11 cellular contexts compared by ENCODE assay signal in the genomic region with DNA sequence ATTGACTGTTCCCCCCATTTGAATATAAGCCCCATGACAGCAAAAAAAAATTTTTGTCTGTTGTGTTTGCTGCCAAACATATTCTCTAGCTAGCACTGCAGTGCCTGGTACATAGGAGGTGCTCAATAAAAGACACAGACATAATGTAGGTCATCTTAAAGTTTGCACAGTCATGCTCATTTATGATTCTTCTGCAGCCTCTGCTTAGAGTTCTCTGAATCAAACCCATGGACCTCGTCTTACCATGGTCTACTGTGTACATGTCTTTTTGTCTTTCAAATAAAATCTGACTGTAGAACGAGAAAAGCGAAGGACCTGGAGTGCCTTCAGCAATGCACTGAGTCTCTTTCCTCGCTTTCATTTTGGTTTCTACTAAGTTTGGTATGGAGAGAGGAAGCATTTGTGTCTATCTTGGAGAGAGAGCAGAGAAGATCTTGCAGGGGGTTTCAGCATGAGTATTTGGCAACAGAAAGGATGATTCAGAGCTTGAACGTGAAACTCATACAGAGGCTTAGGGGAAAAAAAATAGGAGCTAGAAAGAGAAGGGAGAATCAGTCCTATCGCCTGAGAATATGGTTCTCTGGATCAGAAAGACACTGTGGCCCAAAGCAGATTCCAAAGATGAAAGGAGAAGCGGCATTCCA. TPM values are rescaled to one million over a fixed set of nuclear protein-coding genes. Genes with fewer than 3 reads are reported as not detected.
A peak's percentile ranks its signal among the peaks of the same experiment; 100 is the strongest.
DNase-seq lines count a peak whose midpoint lies in the region; ATAC-seq, FAIRE-seq and TF ChIP-seq lines count a peak whose summit lies in the region.
"Had no signal": no experiment of that assay in that cellular context is flagged by ENCODE, and none has a peak within 500 bp of the region (broad histone marks: within the 10 kb centered on the region; RNA-seq: fewer than 3 reads in every experiment).

No MANE protein-coding gene starts in this region.

- H3K27me3 ChIP-seq in dorsolateral prefrontal cortex, result no peaks in the 10 kb centered on the region
- no peaks in the 10 kb centered on the region for H3K27me3 ChIP-seq in prostate gland (replicated peaks; ENCODE audit: insufficient read depth)
- H3K27me3 ChIP-seq in CD4-positive, alpha-beta T cell (ENCODE audit: control insufficient read depth, insufficient read depth, low read length), result no peaks in the 10 kb centered on the region
- H3K27me3 ChIP-seq: gastrocnemius medialis had no signal

- H3K4me3 Mint-ChIP-seq in CD4-positive, alpha-beta T cell, result no peak overlapping the region
- no peak overlapping the region for H3K4me3 Mint-ChIP-seq in activated CD8-positive, alpha-beta T cell treated with anti-CD3 and anti-CD28 coated beads, Interleukin-2, amount 10 ng/mL, durations not matched to agents 7 days and 5 days
- H3K4me3 Mint-ChIP-seq: naive thymus-derived CD8-positive, alpha-beta T cell had no signal

- peak overlapping the region in 28 of 59 donors; percentile 6 to 51 (median 28) for H3K4me3 ChIP-seq in dorsolateral prefrontal cortex
- no peak overlapping the region for H3K4me3 ChIP-seq in prostate gland
- H3K4me3 ChIP-seq in lower leg skin (ENCODE audit: low read depth, poor library complexity, severe bottlenecking), result no peak overlapping the region

- H3K36me3 Mint-ChIP-seq in CD4-positive, alpha-beta T cell (ENCODE audit: low read depth), result no peaks in the 10 kb centered on the region
- no peaks in the 10 kb centered on the region for H3K36me3 Mint-ChIP-seq in activated CD8-positive, alpha-beta T cell treated with anti-CD3 and anti-CD28 coated beads, Interleukin-2, amount 10 ng/mL, durations not matched to agents 7 days and 5 days (ENCODE audit: low read depth)
- H3K36me3 Mint-ChIP-seq: naive thymus-derived CD8-positive, alpha-beta T cell had no signal

- H3K4me1 ChIP-seq in prostate gland (replicated peaks), result peaks cover 3% of the 10 kb centered on the region

- TF ChIP-seq CTCF in dorsolateral prefrontal cortex (IDR thresholded peaks at IDR 0.05 in 54 of 56, conservative IDR thresholded peaks at IDR 0.05 in 2 of 56; ENCODE audit: low read depth in 1 of 56, partially characterized antibody in 56 of 56), result no peak
- no peak for TF ChIP-seq CTCF in prostate gland (IDR thresholded peaks at IDR 0.05)
- no peak for TF ChIP-seq CTCF in CD4-positive, alpha-beta T cell (IDR thresholded peaks at IDR 0.05)
- no peak for TF ChIP-seq CTCF in lower leg skin (IDR thresholded peaks at IDR 0.05)

- no peak for ATAC-seq in CD4-positive, alpha-beta T cell (ENCODE audit: poor library complexity)
- ATAC-seq in activated CD8-positive, alpha-beta T cell treated with anti-CD3 and anti-CD28 coated beads, Interleukin-2, amount 10 ng/mL, durations not matched to agents 7 days and 5 days, result no peak
- ATAC-seq: naive thymus-derived CD8-positive, alpha-beta T cell had no signal

- H3K27me3 Mint-ChIP-seq in CD4-positive, alpha-beta T cell, result no peaks in the 10 kb centered on the region
- peaks cover 7% of the 10 kb centered on the region for H3K27me3 Mint-ChIP-seq in activated CD8-positive, alpha-beta T cell treated with anti-CD3 and anti-CD28 coated beads, Interleukin-2, amount 10 ng/mL, durations not matched to agents 7 days and 5 days (ENCODE audit: low read depth)
- H3K27me3 Mint-ChIP-seq: naive thymus-derived CD8-positive, alpha-beta T cell had no signal

- H3K9me3 Mint-ChIP-seq in CD4-positive, alpha-beta T cell, result no peaks in the 10 kb centered on the region
- no peaks in the 10 kb centered on the region for H3K9me3 Mint-ChIP-seq in activated CD8-positive, alpha-beta T cell treated with anti-CD3 and anti-CD28 coated beads, Interleukin-2, amount 10 ng/mL, durations not matched to agents 7 days and 5 days (ENCODE audit: insufficient read depth)
- H3K9me3 Mint-ChIP-seq: naive thymus-derived CD8-positive, alpha-beta T cell had no signal

- no peak overlapping the region for H3K27ac Mint-ChIP-seq in CD4-positive, alpha-beta T cell
- no peak overlapping the region for H3K27ac Mint-ChIP-seq in activated CD8-positive, alpha-beta T cell treated with anti-CD3 and anti-CD28 coated beads, Interleukin-2, amount 10 ng/mL, durations not matched to agents 7 days and 5 days
- H3K27ac Mint-ChIP-seq: naive thymus-derived CD8-positive, alpha-beta T cell had no signal

- no peaks in the 10 kb centered on the region for H3K4me1 Mint-ChIP-seq in CD4-positive, alpha-beta T cell (ENCODE audit: low read depth)
- no peaks in the 10 kb centered on the region for H3K4me1 Mint-ChIP-seq in activated CD8-positive, alpha-beta T cell treated with anti-CD3 and anti-CD28 coated beads, Interleukin-2, amount 10 ng/mL, durations not matched to agents 7 days and 5 days (ENCODE audit: low read depth)

- TF ChIP-seq POLR2A in GM12892 (IDR thresholded peaks at IDR 0.05; ENCODE audit: low read depth, low read length) (no peak), prostate gland (IDR thresholded peaks at IDR 0.05) (no peak), lower leg skin (IDR thresholded peaks at IDR 0.05) (no peak)

- H3K27ac ChIP-seq in dorsolateral prefrontal cortex, result peak overlapping the region in 33 of 59 donors; percentile 0 to 78 (median 42)
- H3K27ac ChIP-seq in prostate gland, result peak overlapping the region; percentile 10 to 11
- no peak overlapping the region for H3K27ac ChIP-seq in CD4-positive, alpha-beta T cell (ENCODE audit: low read depth, low read length)

- no peaks in the 10 kb centered on the region for H3K36me3 ChIP-seq in prostate gland
- H3K36me3 ChIP-seq: gastrocnemius medialis had no signal

- CTCF ChIA-PET in CD4-positive, alpha-beta T cell (lab: Charles Lee), result no interaction called here
- CTCF ChIA-PET in activated CD8-positive, alpha-beta T cell treated with anti-CD3 and anti-CD28 coated beads, Interleukin-2, amount 10 ng/mL, durations not matched to agents 7 days and 5 days (lab: Charles Lee), result no interaction called here

- POLR2A ChIA-PET in CD4-positive, alpha-beta T cell (lab: Charles Lee), result interaction anchor here (0.7 kb wide), 1 partner anchor 104 kb away, joined by 3 read pairs; no protein-coding TSS in a partner anchor
- POLR2A ChIA-PET in activated CD8-positive, alpha-beta T cell treated with anti-CD3 and anti-CD28 coated beads, Interleukin-2, amount 10 ng/mL, durations not matched to agents 7 days and 5 days (lab: Charles Lee), result no interaction called here

- FAIRE-seq in GM12892 (lab: Jason Lieb, UNC), result peak; percentile 73

- intact Hi-C loops in dorsolateral prefrontal cortex (cut with DNase I) (no loop called here), prostate gland (cut with DNase I) (no loop called here), lower leg skin (cut with DNase I; ENCODE audit: low total_unique reads) (no loop called here)
- intact Hi-C loops in CD4-positive, alpha-beta T cell (cut with DNase I, micrococcal nuclease), result no loop called here

- H3K9me3 ChIP-seq in prostate gland, result no peaks in the 10 kb centered on the region
- no peaks in the 10 kb centered on the region for H3K9me3 ChIP-seq in CD4-positive, alpha-beta T cell (ENCODE audit: control insufficient read depth, low read length)
- H3K9me3 ChIP-seq: gastrocnemius medialis had no signal

- WGBS in prostate gland, result 55% methylated on average over 7 of the region's 7 CpGs
- 57 to 62% methylated on average over 7 of the region's 7 CpGs for WGBS in lower leg skin, 2 donors

- no peak for DNase-seq in GM12892 (ENCODE audit: insufficient read length)
- DNase-seq in HS-5 (ENCODE audit: low read depth), result peak; percentile 30
- DNase-seq in dorsolateral prefrontal cortex, result no peak
- no peak for DNase-seq in prostate gland (ENCODE audit: low spot score)
- DNase-seq in CD4-positive, alpha-beta T cell, result no peak
- DNase-seq in activated CD8-positive, alpha-beta T cell treated with anti-CD3 and anti-CD28 coated beads, Interleukin-2, amount 10 ng/mL, durations not matched to agents 7 days and 5 days, result no peak
- no peak for DNase-seq in lower leg skin (ENCODE audit: low spot score in 2 of 2)
- no peak for DNase-seq in GOT3 (lab: John Stamatoyannopoulos, UW)
- DNase-seq: gastrocnemius medialis; naive thymus-derived CD8-positive, alpha-beta T cell; NCI-H2171 treated with DMSO at 0.1 percent for 48 hours had no signal

RNA-seq across cellular contexts. Expression of gene TMCC3, which starts 38.8 kb away (rescaled TPM):
- 16.0 TPM for polyA plus RNA-seq in GM12892 (2012; ENCODE audit: missing spikeins)
- 100 to 1,000 TPM in 1 of 120 experiments, 10 to 100 TPM in 115, 1 to 10 TPM in 4; 8.4 to 120 (median 24.4) TPM for total RNA-seq in dorsolateral prefrontal cortex
- total RNA-seq in prostate gland, result 10 to 100 TPM; 13.5 to 15.4 TPM
- 1 to 10 TPM in 1 of 2 experiments, under 1 TPM in 1; 0.78 to 1.3 TPM for total RNA-seq in CD4-positive, alpha-beta T cell
- under 1 TPM; 0.18 to 0.60 TPM for total RNA-seq in activated CD8-positive, alpha-beta T cell treated with anti-CD3 and anti-CD28 coated beads, Interleukin-2, amount 10 ng/mL, durations not matched to agents 7 days and 5 days
- total RNA-seq in lower leg skin, result 10 to 100 TPM; 13.8 to 18.2 (median 17.5) TPM

Comparison
In these comparisons a context has a peak if more than half of its experiments do, and no peak if none do; other contexts are left out.
1. RNA of gene TMCC3, which starts 38.8 kb away (total RNA-seq): 8.4 to 120 TPM in dorsolateral prefrontal cortex, 13.8 to 18.2 TPM in lower leg skin and 13.5 to 15.4 TPM in prostate gland; 0.78 to 1.3 TPM in CD4-positive, alpha-beta T cell and 0.18 to 0.60 TPM in activated CD8-positive, alpha-beta T cell treated with anti-CD3 and anti-CD28 coated beads, Interleukin-2, amount 10 ng/mL, durations not matched to agents 7 days and 5 days; every median in the first group is over 4 times any median in the second.